In the genomic region with DNA sequence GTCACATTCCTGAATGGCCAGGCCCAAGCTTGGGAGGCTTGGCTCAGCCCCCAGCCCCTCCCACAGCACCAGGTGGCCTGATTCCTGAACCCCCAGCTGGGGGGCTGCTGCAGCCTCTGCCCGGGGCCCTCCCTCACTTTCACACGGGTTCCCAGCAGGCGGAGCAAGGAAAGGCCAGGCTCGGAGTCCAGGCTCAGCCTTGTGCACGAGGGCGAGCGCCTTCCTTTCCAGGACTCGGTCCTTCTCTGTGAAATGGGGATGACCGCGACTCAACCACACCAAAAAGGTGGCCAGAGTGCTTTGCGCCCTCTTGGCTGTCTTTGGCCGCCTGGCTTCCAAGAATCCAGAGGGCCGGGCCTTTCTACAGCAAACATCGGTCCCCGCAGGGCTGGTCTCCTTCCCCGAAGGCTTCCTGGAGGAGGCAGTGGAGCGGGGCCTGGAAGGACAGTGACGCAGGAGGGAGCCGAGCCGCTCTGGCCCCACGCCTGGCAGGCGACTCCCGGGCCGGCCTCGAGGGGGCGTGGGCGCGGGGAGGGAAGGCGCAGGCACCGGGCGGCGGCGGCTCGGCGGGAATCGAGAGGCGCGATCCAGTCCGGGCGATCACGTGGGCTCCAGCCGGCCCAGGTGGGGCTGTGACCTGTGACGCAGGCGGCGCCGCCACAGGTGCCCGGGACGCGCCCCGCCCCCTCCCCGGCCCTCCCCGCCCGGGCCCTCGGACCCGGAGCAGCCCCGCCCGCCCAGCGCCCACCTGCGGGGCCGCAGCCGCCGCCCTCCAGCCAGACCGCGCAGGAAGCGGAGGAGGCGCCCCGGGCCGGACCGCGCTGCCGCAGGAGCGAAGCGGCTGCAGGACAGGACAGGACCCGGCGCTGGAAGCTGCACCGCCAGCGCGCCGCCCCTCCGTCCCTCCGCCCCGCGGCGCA, we compare ENCODE assay signal across 1 cellular context.
A peak's percentile ranks its signal among the peaks of the same experiment; 100 is the strongest.
TF ChIP-seq lines count a peak whose summit lies in the region.

A gene (plus strand): TSS at position 775 of the 920 bp plus-strand sequence. CDS start 8,420 bp downstream, outside the sequence.

TF ChIP-seq in GM12878, 131 proteins besides CTCF, POLR2A, EP300 and RAD21:
- no peak for TF ChIP-seq STAT3 (IDR thresholded peaks at IDR 0.05; ENCODE audit: low read depth, low read length)
- TF ChIP-seq, protein P1, sequence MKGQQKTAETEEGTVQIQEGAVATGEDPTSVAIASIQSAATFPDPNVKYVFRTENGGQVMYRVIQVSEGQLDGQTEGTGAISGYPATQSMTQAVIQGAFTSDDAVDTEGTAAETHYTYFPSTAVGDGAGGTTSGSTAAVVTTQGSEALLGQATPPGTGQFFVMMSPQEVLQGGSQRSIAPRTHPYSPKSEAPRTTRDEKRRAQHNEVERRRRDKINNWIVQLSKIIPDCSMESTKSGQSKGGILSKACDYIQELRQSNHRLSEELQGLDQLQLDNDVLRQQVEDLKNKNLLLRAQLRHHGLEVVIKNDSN (IDR thresholded peaks at IDR 0.05; ENCODE audit: borderline replicate concordance, extremely low read length, insufficient read depth, low read depth, low read length), result peak; percentile 36
- no peak for TF ChIP-seq CHD2 (IDR thresholded peaks at IDR 0.05; ENCODE audit: borderline replicate concordance, low read depth, low read length)
- no peak for TF ChIP-seq KAT2A (conservative IDR thresholded peaks at IDR 0.05; ENCODE audit: control insufficient read depth, low read depth, low read length)
- no peak for TF ChIP-seq ESRRA (IDR thresholded peaks at IDR 0.05; ENCODE audit: low read length)
- TF ChIP-seq PML (IDR thresholded peaks at IDR 0.05; ENCODE audit: low read length), result no peak
